Comparison of ENCODE assay signal across 1 cellular context in genomic region chr1:68321084-68321685, GRCh38.
TF ChIP-seq lines count a peak whose summit lies in the region.

No MANE protein-coding gene starts in this region.

TF ChIP-seq in HepG2, 621 proteins besides CTCF, POLR2A, EP300 and RAD21 (continued from another document):
- no peak for TF ChIP-seq KLF12 (CRISPR knock-in tag; IDR thresholded peaks at IDR 0.05; ENCODE audit: borderline replicate concordance)
- TF ChIP-seq ATF4 (CRISPR knock-in tag; IDR thresholded peaks at IDR 0.05), result no peak
- no peak for TF ChIP-seq ZNF317 (CRISPR knock-in tag; IDR thresholded peaks at IDR 0.05)
- TF ChIP-seq SMAD1 (CRISPR knock-in tag; IDR thresholded peaks at IDR 0.05; ENCODE audit: borderline replicate concordance, low read depth), result no peak
- TF ChIP-seq ZUFSP (CRISPR knock-in tag; IDR thresholded peaks at IDR 0.05; ENCODE audit: borderline replicate concordance), result no peak
- no peak for TF ChIP-seq HMGXB4 (CRISPR knock-in tag; IDR thresholded peaks at IDR 0.05; ENCODE audit: borderline replicate concordance in 1 of 2, low read depth in 1 of 2)
- TF ChIP-seq MTERF4 (CRISPR knock-in tag; IDR thresholded peaks at IDR 0.05), result no peak
- no peak for TF ChIP-seq RCOR2 (CRISPR knock-in tag; IDR thresholded peaks at IDR 0.05)
- no peak for TF ChIP-seq TBX3 (IDR thresholded peaks at IDR 0.05; ENCODE audit: borderline replicate concordance)
- no peak for TF ChIP-seq RFX5 (IDR thresholded peaks at IDR 0.05; ENCODE audit: low read depth, low read length)
- no peak for TF ChIP-seq ZNF770 (CRISPR knock-in tag; IDR thresholded peaks at IDR 0.05)
- no peak for TF ChIP-seq KAT2B (IDR thresholded peaks at IDR 0.05; ENCODE audit: borderline replicate concordance, low read depth, low read length)
- no peak for TF ChIP-seq ZFP36L2 (CRISPR knock-in tag; IDR thresholded peaks at IDR 0.05)
- no peak for TF ChIP-seq BRCA1 (CRISPR knock-in tag; IDR thresholded peaks at IDR 0.05)
- TF ChIP-seq ZNF496 (CRISPR knock-in tag; IDR thresholded peaks at IDR 0.05; ENCODE audit: insufficient replicate concordance), result no peak
- no peak for TF ChIP-seq SMARCC2 (IDR thresholded peaks at IDR 0.05)
- TF ChIP-seq ZBTB39 (CRISPR knock-in tag; IDR thresholded peaks at IDR 0.05), result no peak
- no peak for TF ChIP-seq NR2F1 (CRISPR knock-in tag; IDR thresholded peaks at IDR 0.05)
- TF ChIP-seq RXRB (CRISPR knock-in tag; IDR thresholded peaks at IDR 0.05; ENCODE audit: borderline replicate concordance), result no peak
- TF ChIP-seq RFXAP (CRISPR knock-in tag; IDR thresholded peaks at IDR 0.05; ENCODE audit: borderline replicate concordance), result no peak
- TF ChIP-seq ARID5B (CRISPR knock-in tag; IDR thresholded peaks at IDR 0.05), result peak; percentile 38; the same call in 1 of the 2 replicates
- no peak for TF ChIP-seq ZNF142 (CRISPR knock-in tag; IDR thresholded peaks at IDR 0.05)
- TF ChIP-seq XRCC5 (optimal IDR thresholded peaks at IDR 0.05; ENCODE audit: low read length), result peak; percentile 52
- TF ChIP-seq ZNF883 (CRISPR knock-in tag; IDR thresholded peaks at IDR 0.05; ENCODE audit: not compliant biosample characterization), result no peak
- 0 out of 2 replicates have a peak, but pooled peaks have one; percentile 30 for TF ChIP-seq MIXL1 (CRISPR knock-in tag; IDR thresholded peaks at IDR 0.05)
- no peak for TF ChIP-seq ZNF761 (CRISPR knock-in tag; conservative IDR thresholded peaks at IDR 0.05)
- TF ChIP-seq HNRNPL (IDR thresholded peaks at IDR 0.05; ENCODE audit: low read depth, low read length), result no peak
- TF ChIP-seq E2F2 (CRISPR knock-in tag; IDR thresholded peaks at IDR 0.05; ENCODE audit: borderline replicate concordance), result no peak
- no peak for TF ChIP-seq SMARCE1 (IDR thresholded peaks at IDR 0.05; ENCODE audit: borderline replicate concordance)
- no peak for TF ChIP-seq SALL2 (CRISPR knock-in tag; IDR thresholded peaks at IDR 0.05)
